ENCODE assay signal across 22 cellular contexts in genomic region chr1:38786040-38786436, GRCh38.
A peak's percentile ranks its signal among the peaks of the same experiment; 100 is the strongest.
DNase-seq lines count a peak whose midpoint lies in the region; ATAC-seq and TF ChIP-seq lines count a peak whose summit lies in the region.
"Had no signal": no experiment of that assay in that cellular context is flagged by ENCODE, and none has a peak within 500 bp of the region (broad histone marks: within the 10 kb centered on the region; RNA-seq: fewer than 3 reads in every experiment).

No MANE protein-coding gene starts in this region.

- H3K36me3 ChIP-seq in A673 (ENCODE audit: insufficient read depth, low read length, poor library complexity, severe bottlenecking) (no peaks in the 10 kb centered on the region), SJSA1 (no peaks in the 10 kb centered on the region)
- H3K36me3 ChIP-seq: MG63 had no signal

- POLR2A ChIA-PET in A673 (lab: Charles Lee; ENCODE audit: low non-redundant PET): no interaction called here

- H3K4me1 ChIP-seq in A673 (ENCODE audit: insufficient read depth, low read length, poor library complexity, severe bottlenecking) (peaks cover 61% of the 10 kb centered on the region), SJSA1 (replicated peaks) (peaks cover 96% of the 10 kb centered on the region)

- peaks cover 24% of the 10 kb centered on the region for H3K4me1 Mint-ChIP-seq in osteocyte (ENCODE audit: unreplicated experiment)
- H3K4me1 Mint-ChIP-seq: T-helper 17 cell had no signal

- CTCF ChIA-PET in A673 (lab: Charles Lee): no interaction called here

- no peak overlapping the region for H3K4me3 Mint-ChIP-seq in osteocyte (ENCODE audit: unreplicated experiment)
- H3K4me3 Mint-ChIP-seq: HFFc6, T-helper 17 cell had no signal

- no peaks in the 10 kb centered on the region for H3K36me3 Mint-ChIP-seq in osteocyte (ENCODE audit: unreplicated experiment)

- ATAC-seq in GM19395 (IDR thresholded peaks at IDR 0.05; ENCODE audit: unreplicated experiment) (no peak), HG02938 (IDR thresholded peaks at IDR 0.05; ENCODE audit: unreplicated experiment) (no peak)
- ATAC-seq: PC-3, T-helper 17 cell had no signal

- H3K27me3 ChIP-seq in A673 (replicated peaks; ENCODE audit: insufficient read depth, low read depth, low read length, poor library complexity): no peaks in the 10 kb centered on the region
- no peaks in the 10 kb centered on the region for H3K27me3 ChIP-seq in SJSA1 (replicated peaks)

- H3K27ac ChIP-seq in A673 (ENCODE audit: low read depth, low read length, poor library complexity, severe bottlenecking) (peak overlapping the region; percentile 66), SJSA1 (peak overlapping the region; percentile 99)
- H3K27ac ChIP-seq: C4-2B, GM23248 had no signal

- H3K4me3 ChIP-seq in A673 (ENCODE audit: low read depth, low read length, poor library complexity, severe bottlenecking) (no peak overlapping the region), SJSA1 (no peak overlapping the region)
- H3K4me3 ChIP-seq: GM23248, MG63 had no signal

- H3K9me3 ChIP-seq in A673 (ENCODE audit: low read depth, low read length, poor library complexity, severe bottlenecking) (no peaks in the 10 kb centered on the region), SJSA1 (replicated peaks) (no peaks in the 10 kb centered on the region)
- H3K9me3 ChIP-seq: MG63 had no signal

- no TSS peak for BruUV-seq in A673 (replicated peaks; lab: Mats Ljungman, UMichigan)

- no peaks in the 10 kb centered on the region for H3K9me3 Mint-ChIP-seq in osteocyte (ENCODE audit: unreplicated experiment)
- H3K9me3 Mint-ChIP-seq: HFFc6 had no signal

- peaks cover 39% of the 10 kb centered on the region for H3K27me3 Mint-ChIP-seq in osteocyte (ENCODE audit: unreplicated experiment)

- TF ChIP-seq CTCF in A673 (conservative IDR thresholded peaks at IDR 0.05; ENCODE audit: low read depth, low read length): no peak
- no peak for TF ChIP-seq CTCF in osteocyte (IDR thresholded peaks at IDR 0.05)

- intact Hi-C loops in A673 (cut with micrococcal nuclease; ENCODE audit: unreplicated experiment): no loop called here

- no peak for DNase-seq in A673 (ENCODE audit: low spot score)
- peak; percentile 69 for DNase-seq in Daoy (ENCODE audit: low read depth)
- DNase-seq in SJSA1 (ENCODE audit: low read depth in 1 of 2, low spot score in 2 of 2): peak in 1 of 2 experiments; percentile 62
- peak; percentile 22 for DNase-seq in left kidney (ENCODE audit: low read depth, low spot score)
- DNase-seq in osteocyte (ENCODE audit: extremely low spot score, unreplicated experiment): no peak
- DNase-seq: DMS79 treated with DMSO at 0.1 percent for 48 hours, GM23248, HFFc6, Karpas-422, MG63, NCI-H1092, NCI-H146, NCI-H2081 treated with DMSO at 0.1 percent for 48 hours, NCI-H510A, NCI-H774, PC-3, RPMI8226, SHP77 treated with DMSO at 0.1 percent for 48 hours, T-helper 17 cell had no signal

- no peak overlapping the region for H3K27ac Mint-ChIP-seq in osteocyte (ENCODE audit: unreplicated experiment)
- H3K27ac Mint-ChIP-seq: HFFc6, T-helper 17 cell had no signal

Comparison
In these comparisons a context has a peak if more than half of its experiments do, and no peak if none do; other contexts are left out.
1. DNase-seq: peak in Daoy (single experiment) and left kidney (single experiment); none in A673 (single experiment) and osteocyte (single experiment).